ENCODE assay signal across 12 cellular contexts in genomic region chr18:26422472-26423162, GRCh38.
DNase-seq lines count a peak whose midpoint lies in the region; ATAC-seq and TF ChIP-seq lines count a peak whose summit lies in the region.
"Had no signal": no experiment of that assay in that cellular context is flagged by ENCODE, and none has a peak within 500 bp of the region (broad histone marks: within the 10 kb centered on the region; RNA-seq: fewer than 3 reads in every experiment).

No MANE protein-coding gene starts in this region.

- ATAC-seq in GM19043 (IDR thresholded peaks at IDR 0.05; ENCODE audit: low read depth, unreplicated experiment), result peak; percentile 78
- peak; percentile 83 for ATAC-seq in GM21786 (IDR thresholded peaks at IDR 0.05; ENCODE audit: unreplicated experiment)
- ATAC-seq in HG03175 (IDR thresholded peaks at IDR 0.05; ENCODE audit: unreplicated experiment), result peak; percentile 61
- no peak for ATAC-seq in WTC11
- ATAC-seq: HCT116 had no signal

- H3K4me3 Mint-ChIP-seq in chondrocyte (ENCODE audit: unreplicated experiment) (no peak overlapping the region), WTC11 (no peak overlapping the region)

- no peak for TF ChIP-seq POLR2A in sigmoid colon (IDR thresholded peaks at IDR 0.05)
- no peak for TF ChIP-seq POLR2A in prostate gland (IDR thresholded peaks at IDR 0.05)

- DNase-seq in sigmoid colon (peak; percentile 26), prostate gland (ENCODE audit: low spot score) (no peak), NCI-H128 (lab: John Stamatoyannopoulos, UW; ENCODE audit: unreplicated experiment) (no peak), chondrocyte (ENCODE audit: low spot score) (no peak), WTC11 (ENCODE audit: low spot score) (no peak)
- DNase-seq: NCI-H2171, substantia nigra had no signal

- H3K27ac ChIP-seq in sigmoid colon (no peak overlapping the region), prostate gland (no peak overlapping the region)
- H3K27ac ChIP-seq: right atrium auricular region had no signal

- H3K9me3 ChIP-seq in sigmoid colon (no peaks in the 10 kb centered on the region), prostate gland (no peaks in the 10 kb centered on the region)
- H3K9me3 ChIP-seq: right atrium auricular region had no signal

- H3K27ac Mint-ChIP-seq in chondrocyte (ENCODE audit: unreplicated experiment) (no peak overlapping the region), WTC11 (no peak overlapping the region; the same call in 1 of the 2 replicates)

- H3K4me1 Mint-ChIP-seq in chondrocyte (ENCODE audit: low read depth), result peaks cover 7% of the 10 kb centered on the region
- peaks cover 12% of the 10 kb centered on the region; the same call in 1 of the 2 replicates for H3K4me1 Mint-ChIP-seq in WTC11

- intact Hi-C loops in sigmoid colon (cut with DNase I), result no loop called here
- intact Hi-C loops in prostate gland (cut with DNase I), result no loop called here

- H3K27me3 Mint-ChIP-seq in chondrocyte (ENCODE audit: low read depth) (no peaks in the 10 kb centered on the region), WTC11 (ENCODE audit: low read depth) (no peaks in the 10 kb centered on the region)

- H3K9me3 Mint-ChIP-seq in chondrocyte (ENCODE audit: low read depth) (no peaks in the 10 kb centered on the region), WTC11 (no peaks in the 10 kb centered on the region)

- H3K27me3 ChIP-seq in sigmoid colon, result no peaks in the 10 kb centered on the region
- no peaks in the 10 kb centered on the region for H3K27me3 ChIP-seq in prostate gland (replicated peaks; ENCODE audit: insufficient read depth)
- H3K27me3 ChIP-seq: right atrium auricular region had no signal

- no peak for TF ChIP-seq EP300 in sigmoid colon (IDR thresholded peaks at IDR 0.05)

- H3K4me1 ChIP-seq in sigmoid colon, result no peaks in the 10 kb centered on the region
- no peaks in the 10 kb centered on the region for H3K4me1 ChIP-seq in prostate gland (replicated peaks)
- H3K4me1 ChIP-seq: right atrium auricular region had no signal

- TF ChIP-seq CTCF in sigmoid colon (IDR thresholded peaks at IDR 0.05) (no peak), prostate gland (IDR thresholded peaks at IDR 0.05) (no peak), chondrocyte (IDR thresholded peaks at IDR 0.05) (no peak), WTC11 (IDR thresholded peaks at IDR 0.05) (no peak)

- H3K36me3 Mint-ChIP-seq in chondrocyte (ENCODE audit: low read depth) (no peaks in the 10 kb centered on the region), WTC11 (no peaks in the 10 kb centered on the region)

- H3K36me3 ChIP-seq in sigmoid colon (no peaks in the 10 kb centered on the region), prostate gland (no peaks in the 10 kb centered on the region)
- H3K36me3 ChIP-seq: right atrium auricular region had no signal

- POLR2A ChIA-PET in WTC11 (lab: Charles Lee), result no interaction called here

- H3K4me3 ChIP-seq in sigmoid colon (no peak overlapping the region), prostate gland (no peak overlapping the region)
- H3K4me3 ChIP-seq: right atrium auricular region had no signal

- 88 to 90% methylated on average over 6 of the region's 6 CpGs for WGBS in sigmoid colon, 2 donors
- WGBS in prostate gland, result 83% methylated on average over 5 of the region's 6 CpGs

- CTCF ChIA-PET in WTC11 (lab: Charles Lee), result interaction anchor here (0.8 to 1.3 kb wide), 3 partner anchors 39 to 46 kb away, joined by 3 to 5 read pairs (median 3); no protein-coding TSS in a partner anchor

TF ChIP-seq in WTC11, 78 proteins besides CTCF, POLR2A, EP300 and RAD21:
- TF ChIP-seq ZBTB21 (CRISPR knock-in tag; IDR thresholded peaks at IDR 0.05; ENCODE audit: borderline replicate concordance) (no peak), PREB (CRISPR knock-in tag; IDR thresholded peaks at IDR 0.05; ENCODE audit: borderline replicate concordance) (no peak), OVOL2 (CRISPR knock-in tag; IDR thresholded peaks at IDR 0.05; ENCODE audit: borderline replicate concordance) (no peak), KAT7 (CRISPR knock-in tag; IDR thresholded peaks at IDR 0.05; ENCODE audit: borderline replicate concordance) (no peak), TEAD1 (CRISPR knock-in tag; IDR thresholded peaks at IDR 0.05) (no peak), ZNF512 (CRISPR knock-in tag; IDR thresholded peaks at IDR 0.05; ENCODE audit: borderline replicate concordance) (no peak), E2F1 (CRISPR knock-in tag; IDR thresholded peaks at IDR 0.05) (no peak), PRDM15 (CRISPR knock-in tag; IDR thresholded peaks at IDR 0.05) (no peak)
TF ChIP-seq in WTC11: peak in this region for 0.
